ENCODE assay signal across 28 cellular contexts in the genomic region with DNA sequence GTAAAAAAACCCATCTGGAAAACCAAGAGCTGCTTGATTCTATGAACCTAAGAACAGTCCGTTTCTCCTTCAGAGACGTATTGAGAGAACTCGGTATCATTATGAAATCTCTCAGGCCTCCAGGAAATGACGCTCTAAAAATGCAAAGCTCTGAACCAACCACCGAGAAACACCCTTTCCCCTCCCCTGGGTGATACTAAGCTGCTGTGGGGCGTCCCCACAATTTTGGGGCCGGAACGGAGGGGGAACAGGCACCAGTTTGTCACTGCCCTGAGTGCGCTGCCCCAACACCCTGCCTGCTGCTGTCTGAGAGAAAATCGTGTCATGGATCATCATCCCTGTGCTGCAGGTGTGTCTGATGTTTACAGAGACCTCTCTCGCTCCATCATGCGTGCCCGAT.
"Had no signal": no experiment of that assay in that cellular context is flagged by ENCODE, and none has a peak within 500 bp of the region (broad histone marks: within the 10 kb centered on the region; RNA-seq: fewer than 3 reads in every experiment).

No MANE protein-coding gene starts in this region.

- H3K36me3 ChIP-seq: brain microvascular endothelial cell, gastrocnemius medialis, left ventricle myocardium inferior, thoracic aorta, uterus had no signal

- H3K4me3 ChIP-seq: coronary artery, dorsolateral prefrontal cortex, gastrocnemius medialis, left ventricle myocardium inferior, lung, skin epidermis, thoracic aorta, uterus had no signal

- H3K9me3 ChIP-seq: gastrocnemius medialis, left ventricle myocardium inferior, thoracic aorta, uterus had no signal

- H3K4me1 ChIP-seq: gastrocnemius medialis, uterus had no signal

- H3K27ac ChIP-seq: brain microvascular endothelial cell, coronary artery, dorsolateral prefrontal cortex, gastrocnemius medialis, left ventricle myocardium inferior, skin epidermis, thoracic aorta, uterus, VCaP had no signal

- ATAC-seq: activated CD4-positive, CD25-positive, alpha-beta regulatory T cell treated with anti-CD3 and anti-CD28 coated beads, Interleukin-2, amount 50 U/mL, for 24 hours; effector memory CD8-positive, alpha-beta T cell; gastrocnemius medialis; natural killer cell treated with Interleukin-12 subunit alpha and Interleukin-12 subunit beta and Interleukin-15 and Interleukin-18, amount 100 ng/mL, for 72 hours; sciatic nerve; stimulated activated effector memory CD8-positive, alpha-beta T cell treated with anti-CD3 and anti-CD28 coated beads, Interleukin-12 subunit alpha, Interleukin-12 subunit beta, amount 100 ng/mL, for 72 hours had no signal

- FAIRE-seq: astrocyte, islet of Langerhans, TTC549 had no signal

- H3K27me3 ChIP-seq: brain microvascular endothelial cell, gastrocnemius medialis, uterus had no signal

- DNase-seq: activated CD8-positive, alpha-beta memory T cell treated with anti-CD3 and anti-CD28 coated beads for 24 hours; activated effector memory CD4-positive, alpha-beta T cell treated with anti-CD3 and anti-CD28 coated beads, Interleukin-2, amount 50 U/mL, for 16 hours; activated naive CD4-positive, alpha-beta T cell treated with anti-CD3 and anti-CD28 coated beads, Interleukin-2, amount 50 U/mL, for 16 hours; amniotic stem cell; brain microvascular endothelial cell; effector memory CD8-positive, alpha-beta T cell; erythroblast; gastrocnemius medialis; glutamatergic neuron; left ventricle myocardium inferior; mesendoderm; stimulated activated CD4-positive, alpha-beta T cell treated with anti-CD3 and anti-CD28 coated beads, Interleukin-12 subunit alpha, Interleukin-12 subunit beta, amount 100 ng/mL, for 4 hours; stimulated activated CD4-positive, alpha-beta T cell treated with anti-CD3 and anti-CD28 coated beads, Interleukin-4, amount 100 ng/mL, for 24 hours; trophoblast cell; uterus had no signal
